Comparison of ENCODE assay signal across 10 cellular contexts in the genomic region with DNA sequence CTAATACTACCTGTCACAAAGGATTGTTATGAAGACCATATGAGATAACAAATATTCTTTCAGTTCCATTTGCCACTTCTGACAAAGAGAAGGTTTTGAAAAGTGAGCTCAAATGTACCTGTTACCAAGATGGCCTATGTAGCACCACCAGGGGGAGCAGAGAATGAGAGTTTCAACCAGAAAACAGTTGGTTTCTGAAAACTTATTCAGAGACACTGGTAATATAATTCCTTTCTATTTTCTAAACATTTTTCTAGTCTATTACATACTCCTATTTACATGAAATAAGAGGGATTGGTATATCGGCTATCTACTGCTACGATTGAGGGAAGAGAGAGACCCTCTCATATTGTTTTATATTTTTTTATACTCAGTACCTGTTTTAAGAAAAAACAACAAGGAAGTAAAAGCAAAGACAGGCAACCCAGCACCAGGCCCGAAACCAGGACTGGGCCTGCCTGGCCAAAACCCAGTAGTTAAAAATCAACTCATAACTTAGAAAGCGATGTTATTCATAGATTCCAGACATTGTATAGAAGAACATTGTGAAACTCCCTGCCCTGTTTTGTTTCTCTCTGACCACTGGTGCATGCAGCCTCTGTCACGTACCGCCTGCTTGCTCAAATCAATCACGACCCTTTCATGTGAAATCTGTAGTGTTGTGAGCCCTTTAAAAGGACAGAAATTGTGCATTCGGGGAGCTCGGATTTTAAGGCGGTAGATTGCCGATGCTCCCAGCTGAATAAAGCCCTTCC. TPM values are rescaled to one million over a fixed set of nuclear protein-coding genes. Genes with fewer than 3 reads are reported as not detected.
DNase-seq lines count a peak whose midpoint lies in the region; ATAC-seq, FAIRE-seq and TF ChIP-seq lines count a peak whose summit lies in the region.
"Had no signal": no experiment of that assay in that cellular context is flagged by ENCODE, and none has a peak within 500 bp of the region (broad histone marks: within the 10 kb centered on the region; RNA-seq: fewer than 3 reads in every experiment).

No MANE protein-coding gene starts in this region.

- H3K27me3 ChIP-seq in parathyroid adenoma (ENCODE audit: control insufficient read depth, insufficient read depth, low read length) (no peaks in the 10 kb centered on the region), suprapubic skin (no peaks in the 10 kb centered on the region)

- no peaks in the 10 kb centered on the region for H3K27me3 Mint-ChIP-seq in effector memory CD8-positive, alpha-beta T cell

- TF ChIP-seq POLR2A in suprapubic skin (IDR thresholded peaks at IDR 0.05) = no peak

- H3K36me3 ChIP-seq in parathyroid adenoma (ENCODE audit: control insufficient read depth, insufficient read depth, low read length) (no peaks in the 10 kb centered on the region), suprapubic skin (no peaks in the 10 kb centered on the region)

- H3K9me3 ChIP-seq in parathyroid adenoma (ENCODE audit: control insufficient read depth, low read length) (no peaks in the 10 kb centered on the region), suprapubic skin (no peaks in the 10 kb centered on the region)

- 89% methylated on average over 11 of the region's 11 CpGs for WGBS in suprapubic skin

- no peak overlapping the region for H3K27ac Mint-ChIP-seq in effector memory CD8-positive, alpha-beta T cell
- H3K27ac Mint-ChIP-seq: activated naive CD8-positive, alpha-beta T cell treated with anti-CD3 and anti-CD28 coated beads, Interleukin-2, amount 10 ng/mL, durations not matched to agents 7 days and 5 days; stimulated activated effector memory CD8-positive, alpha-beta T cell treated with anti-CD3 and anti-CD28 coated beads, Interleukin-12 subunit alpha, Interleukin-12 subunit beta, amount 100 ng/mL, for 72 hours had no signal

- TF ChIP-seq CTCF in D721Med (IDR thresholded peaks at IDR 0.05; ENCODE audit: insufficient read depth, missing control alignments) (peak; percentile 35), parathyroid adenoma (IDR thresholded peaks at IDR 0.05) (peak; percentile 37), suprapubic skin (IDR thresholded peaks at IDR 0.05) (peak in 1 of 2 donors; percentile 36)

- no peak overlapping the region for H2AFZ ChIP-seq in parathyroid adenoma

- H3K4me3 ChIP-seq in parathyroid adenoma (ENCODE audit: low read depth, low read length) = no peak overlapping the region
- H3K4me3 ChIP-seq in suprapubic skin = no peak overlapping the region

- H3K4me1 ChIP-seq in parathyroid adenoma = peaks cover 5% of the 10 kb centered on the region
- no peaks in the 10 kb centered on the region for H3K4me1 ChIP-seq in suprapubic skin

- H3K4me3 Mint-ChIP-seq in effector memory CD8-positive, alpha-beta T cell = no peak overlapping the region
- H3K4me3 Mint-ChIP-seq: activated naive CD8-positive, alpha-beta T cell treated with anti-CD3 and anti-CD28 coated beads, Interleukin-2, amount 10 ng/mL, durations not matched to agents 7 days and 5 days; stimulated activated effector memory CD8-positive, alpha-beta T cell treated with anti-CD3 and anti-CD28 coated beads, Interleukin-12 subunit alpha, Interleukin-12 subunit beta, amount 100 ng/mL, for 72 hours had no signal

- H3K27ac ChIP-seq in parathyroid adenoma (no peak overlapping the region), suprapubic skin (no peak overlapping the region)

- FAIRE-seq in D721Med (lab: Jason Lieb, UNC) = peak; percentile 25

- DNase-seq in D721Med (ENCODE audit: insufficient read length, low spot score) (no peak), T-helper 1 cell (peak in 4 of 5 donors; percentile 8 to 62 (median 23)), NCI-H1092 (lab: John Stamatoyannopoulos, UW) (no peak), suprapubic skin (ENCODE audit: low spot score in 2 of 2) (no peak)
- peak; percentile 35 to 55 (median 43) for DNase-seq in effector memory CD8-positive, alpha-beta T cell
- DNase-seq: activated naive CD8-positive, alpha-beta T cell treated with anti-CD3 and anti-CD28 coated beads, Interleukin-2, amount 10 ng/mL, durations not matched to agents 7 days and 5 days had no signal

- no peak overlapping the region for H3K9ac ChIP-seq in parathyroid adenoma

- no peaks in the 10 kb centered on the region for H3K79me2 ChIP-seq in parathyroid adenoma

- H3K4me1 Mint-ChIP-seq in effector memory CD8-positive, alpha-beta T cell (ENCODE audit: low read depth in 2 of 2) = peaks cover 9 to 11% of the 10 kb centered on the region in 2 donors

- H3K4me2 ChIP-seq in parathyroid adenoma (ENCODE audit: low read length) = no peak overlapping the region

- ATAC-seq in GM18909 (IDR thresholded peaks at IDR 0.05; ENCODE audit: poor library complexity, unreplicated experiment) (peak; percentile 91), HG03103 (IDR thresholded peaks at IDR 0.05; ENCODE audit: low read depth, unreplicated experiment) (peak; percentile 56)
- peak; percentile 38 for ATAC-seq in effector memory CD8-positive, alpha-beta T cell (replicated peaks)
- ATAC-seq: stimulated activated effector memory CD8-positive, alpha-beta T cell treated with anti-CD3 and anti-CD28 coated beads, Interleukin-12 subunit alpha, Interleukin-12 subunit beta, amount 100 ng/mL, for 72 hours had no signal

- peaks cover 7% of the 10 kb centered on the region for H3K36me3 Mint-ChIP-seq in effector memory CD8-positive, alpha-beta T cell (ENCODE audit: insufficient read depth)

- TF ChIP-seq EP300 in suprapubic skin (IDR thresholded peaks at IDR 0.05) = no peak

- no peaks in the 10 kb centered on the region for H3K9me3 Mint-ChIP-seq in effector memory CD8-positive, alpha-beta T cell
- H3K9me3 Mint-ChIP-seq: activated naive CD8-positive, alpha-beta T cell treated with anti-CD3 and anti-CD28 coated beads, Interleukin-2, amount 10 ng/mL, durations not matched to agents 7 days and 5 days; stimulated activated effector memory CD8-positive, alpha-beta T cell treated with anti-CD3 and anti-CD28 coated beads, Interleukin-12 subunit alpha, Interleukin-12 subunit beta, amount 100 ng/mL, for 72 hours had no signal

RNA-seq across cellular contexts. Expression of a gene that starts 48.3 kb away (rescaled TPM):
- not detected for total RNA-seq in suprapubic skin

Comparison
In these comparisons a context has a peak if more than half of its experiments do, and no peak if none do; other contexts are left out.
1. DNase-seq: peak in T-helper 1 cell (4 of 5) and effector memory CD8-positive, alpha-beta T cell (3 of 3); none in D721Med (single experiment), NCI-H1092 (single experiment) and suprapubic skin (0 of 2).
2. ATAC-seq: peak in every context shown above with its lines; median percentile 91 in GM18909; 56 in HG03103; 38 in effector memory CD8-positive, alpha-beta T cell.